Comparison of ENCODE assay signal across 1 cellular context in the genomic region with DNA sequence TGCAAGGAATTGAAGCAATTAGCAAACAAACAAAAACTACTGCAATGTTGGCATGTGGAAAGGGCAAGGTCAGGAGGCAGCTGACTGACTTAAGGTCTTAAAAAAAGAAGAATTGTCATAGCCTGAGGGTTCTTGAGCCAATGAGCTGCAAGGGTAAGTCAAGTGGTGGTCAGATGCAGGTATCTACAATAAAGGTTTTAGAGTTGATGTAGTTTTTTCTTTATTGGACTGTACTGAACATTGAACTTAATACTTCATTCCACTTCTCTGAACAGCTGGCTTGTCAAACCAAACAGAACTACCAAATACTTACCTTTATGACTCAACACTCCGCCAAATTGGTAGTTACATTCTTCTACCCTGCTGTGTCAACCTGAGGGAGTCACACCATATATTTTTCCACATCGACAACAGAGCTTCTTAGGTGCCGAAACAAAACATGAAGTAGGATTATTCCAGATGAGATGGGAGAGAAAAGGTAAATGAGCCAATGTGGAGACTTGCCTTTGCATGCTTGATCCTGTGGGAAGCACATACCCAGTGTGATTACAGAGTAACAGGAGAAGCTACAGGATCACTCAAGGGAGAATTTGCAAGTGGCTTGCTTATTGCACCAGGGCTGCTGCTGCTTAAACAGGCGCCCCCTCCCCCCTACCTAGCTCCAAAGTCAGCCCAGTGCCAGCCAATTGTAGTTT.
A peak's percentile ranks its signal among the peaks of the same experiment; 100 is the strongest.
TF ChIP-seq lines count a peak whose summit lies in the region.

No MANE protein-coding gene starts in this region.

TF ChIP-seq in HepG2, 621 proteins besides CTCF, POLR2A, EP300 and RAD21:
- no peak for TF ChIP-seq ZNF746 (CRISPR knock-in tag; IDR thresholded peaks at IDR 0.05)
- TF ChIP-seq FOSL1 (CRISPR knock-in tag; IDR thresholded peaks at IDR 0.05; ENCODE audit: borderline replicate concordance), result 0 out of 2 replicates have a peak, but pooled peaks have one; percentile 31
- TF ChIP-seq ISX (CRISPR knock-in tag; conservative IDR thresholded peaks at IDR 0.05), result no peak
- TF ChIP-seq ZNF143 (CRISPR knock-in tag; IDR thresholded peaks at IDR 0.05), result no peak
- TF ChIP-seq, protein P1, sequence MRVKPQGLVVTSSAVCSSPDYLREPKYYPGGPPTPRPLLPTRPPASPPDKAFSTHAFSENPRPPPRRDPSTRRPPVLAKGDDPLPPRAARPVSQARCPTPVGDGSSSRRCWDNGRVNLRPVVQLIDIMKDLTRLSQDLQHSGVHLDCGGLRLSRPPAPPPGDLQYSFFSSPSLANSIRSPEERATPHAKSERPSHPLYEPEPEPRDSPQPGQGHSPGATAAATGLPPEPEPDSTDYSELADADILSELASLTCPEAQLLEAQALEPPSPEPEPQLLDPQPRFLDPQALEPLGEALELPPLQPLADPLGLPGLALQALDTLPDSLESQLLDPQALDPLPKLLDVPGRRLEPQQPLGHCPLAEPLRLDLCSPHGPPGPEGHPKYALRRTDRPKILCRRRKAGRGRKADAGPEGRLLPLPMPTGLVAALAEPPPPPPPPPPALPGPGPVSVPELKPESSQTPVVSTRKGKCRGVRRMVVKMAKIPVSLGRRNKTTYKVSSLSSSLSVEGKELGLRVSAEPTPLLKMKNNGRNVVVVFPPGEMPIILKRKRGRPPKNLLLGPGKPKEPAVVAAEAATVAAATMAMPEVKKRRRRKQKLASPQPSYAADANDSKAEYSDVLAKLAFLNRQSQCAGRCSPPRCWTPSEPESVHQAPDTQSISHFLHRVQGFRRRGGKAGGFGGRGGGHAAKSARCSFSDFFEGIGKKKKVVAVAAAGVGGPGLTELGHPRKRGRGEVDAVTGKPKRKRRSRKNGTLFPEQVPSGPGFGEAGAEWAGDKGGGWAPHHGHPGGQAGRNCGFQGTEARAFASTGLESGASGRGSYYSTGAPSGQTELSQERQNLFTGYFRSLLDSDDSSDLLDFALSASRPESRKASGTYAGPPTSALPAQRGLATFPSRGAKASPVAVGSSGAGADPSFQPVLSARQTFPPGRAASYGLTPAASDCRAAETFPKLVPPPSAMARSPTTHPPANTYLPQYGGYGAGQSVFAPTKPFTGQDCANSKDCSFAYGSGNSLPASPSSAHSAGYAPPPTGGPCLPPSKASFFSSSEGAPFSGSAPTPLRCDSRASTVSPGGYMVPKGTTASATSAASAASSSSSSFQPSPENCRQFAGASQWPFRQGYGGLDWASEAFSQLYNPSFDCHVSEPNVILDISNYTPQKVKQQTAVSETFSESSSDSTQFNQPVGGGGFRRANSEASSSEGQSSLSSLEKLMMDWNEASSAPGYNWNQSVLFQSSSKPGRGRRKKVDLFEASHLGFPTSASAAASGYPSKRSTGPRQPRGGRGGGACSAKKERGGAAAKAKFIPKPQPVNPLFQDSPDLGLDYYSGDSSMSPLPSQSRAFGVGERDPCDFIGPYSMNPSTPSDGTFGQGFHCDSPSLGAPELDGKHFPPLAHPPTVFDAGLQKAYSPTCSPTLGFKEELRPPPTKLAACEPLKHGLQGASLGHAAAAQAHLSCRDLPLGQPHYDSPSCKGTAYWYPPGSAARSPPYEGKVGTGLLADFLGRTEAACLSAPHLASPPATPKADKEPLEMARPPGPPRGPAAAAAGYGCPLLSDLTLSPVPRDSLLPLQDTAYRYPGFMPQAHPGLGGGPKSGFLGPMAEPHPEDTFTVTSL (CRISPR knock-in tag; IDR thresholded peaks at IDR 0.05; ENCODE audit: borderline replicate concordance), result no peak
- TF ChIP-seq KAT2B (IDR thresholded peaks at IDR 0.05; ENCODE audit: borderline replicate concordance, low read depth, low read length), result no peak
- no peak for TF ChIP-seq ZNF20 (CRISPR knock-in tag; IDR thresholded peaks at IDR 0.05)
- 0 out of 2 replicates have a peak, but pooled peaks have one; percentile 14 for TF ChIP-seq NCOA2 (CRISPR knock-in tag; IDR thresholded peaks at IDR 0.05)
- TF ChIP-seq, protein P2, sequence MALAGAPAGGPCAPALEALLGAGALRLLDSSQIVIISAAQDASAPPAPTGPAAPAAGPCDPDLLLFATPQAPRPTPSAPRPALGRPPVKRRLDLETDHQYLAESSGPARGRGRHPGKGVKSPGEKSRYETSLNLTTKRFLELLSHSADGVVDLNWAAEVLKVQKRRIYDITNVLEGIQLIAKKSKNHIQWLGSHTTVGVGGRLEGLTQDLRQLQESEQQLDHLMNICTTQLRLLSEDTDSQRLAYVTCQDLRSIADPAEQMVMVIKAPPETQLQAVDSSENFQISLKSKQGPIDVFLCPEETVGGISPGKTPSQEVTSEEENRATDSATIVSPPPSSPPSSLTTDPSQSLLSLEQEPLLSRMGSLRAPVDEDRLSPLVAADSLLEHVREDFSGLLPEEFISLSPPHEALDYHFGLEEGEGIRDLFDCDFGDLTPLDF (CRISPR knock-in tag; IDR thresholded peaks at IDR 0.05), result no peak
- peak; percentile 56 for TF ChIP-seq FOSL2 (CRISPR knock-in tag; IDR thresholded peaks at IDR 0.05)
- no peak for TF ChIP-seq ZNF891 (CRISPR knock-in tag; IDR thresholded peaks at IDR 0.05)
- TF ChIP-seq EZH2 (conservative IDR thresholded peaks at IDR 0.05; ENCODE audit: low read depth, low read length), result no peak
- TF ChIP-seq SOX6 (IDR thresholded peaks at IDR 0.05), result no peak
- TF ChIP-seq SOX6 (CRISPR knock-in tag; IDR thresholded peaks at IDR 0.05), result peak; percentile 31; the same call in 1 of the 2 replicates
- TF ChIP-seq REL (CRISPR knock-in tag; conservative IDR thresholded peaks at IDR 0.05), result no peak
